ENCODE assay signal across 9 cellular contexts in genomic region chr13:24709186-24709913, GRCh38. TPM values are rescaled to one million over a fixed set of nuclear protein-coding genes. Genes with fewer than 3 reads are reported as not detected.
A peak's percentile ranks its signal among the peaks of the same experiment; 100 is the strongest.
DNase-seq lines count a peak whose midpoint lies in the region; ATAC-seq and TF ChIP-seq lines count a peak whose summit lies in the region.
"Had no signal": no experiment of that assay in that cellular context is flagged by ENCODE, and none has a peak within 500 bp of the region (broad histone marks: within the 10 kb centered on the region; RNA-seq: fewer than 3 reads in every experiment).

No MANE protein-coding gene starts in this region.

- intact Hi-C loops in Right ventricle myocardium inferior (cut with DNase I) = no loop called here
- intact Hi-C loops in PC-9 (cut with micrococcal nuclease; ENCODE audit: unreplicated experiment) = no loop called here

- H4K20me1 ChIP-seq in PC-9 (ENCODE audit: insufficient read depth) = no peaks in the 10 kb centered on the region

- H3K4me3 ChIP-seq in PC-9 = no peak overlapping the region
- H3K4me3 ChIP-seq: heart right ventricle had no signal

- no peak overlapping the region for H3K4me2 ChIP-seq in PC-9

- H3K79me2 ChIP-seq in PC-9 (ENCODE audit: low read depth) = no peaks in the 10 kb centered on the region

- H3F3A ChIP-seq in PC-9 (ENCODE audit: insufficient read depth, low read depth) = no peaks in the 10 kb centered on the region

- H2AFZ ChIP-seq in PC-9 = no peak overlapping the region

- no peak for TF ChIP-seq CTCF in PC-9 (conservative IDR thresholded peaks at IDR 0.05)

- H3K9me2 ChIP-seq in PC-9 (ENCODE audit: insufficient read depth) = no peaks in the 10 kb centered on the region

- no peaks in the 10 kb centered on the region for H3K36me3 ChIP-seq in PC-9 (ENCODE audit: low read depth)
- H3K36me3 ChIP-seq: heart right ventricle had no signal

- CTCF ChIA-PET in PC-9 (lab: Charles Lee) = no interaction called here

- POLR2A ChIA-PET in PC-9 (lab: Charles Lee; ENCODE audit: unreplicated experiment) = no interaction called here

- no peak overlapping the region for H3K27ac ChIP-seq in PC-9
- H3K27ac ChIP-seq: heart right ventricle had no signal

- DNase-seq in NAMALWA (ENCODE audit: low spot score) = peak; percentile 15
- DNase-seq in activated gamma-delta T cell treated with anti-CD3 and anti-CD28 coated beads, Interleukin-2, amount 50 U/mL, for 16 hours (ENCODE audit: low read depth) = peak; percentile 24
- peak; percentile 15 for DNase-seq in stimulated activated CD8-positive, alpha-beta memory T cell treated with anti-CD3 and anti-CD28 coated beads, Interleukin-4, amount 100 ng/mL, for 24 hours (ENCODE audit: low read depth)
- no peak for DNase-seq in Right ventricle myocardium inferior (ENCODE audit: missing footprints)
- no peak for DNase-seq in PC-9
- DNase-seq: heart right ventricle had no signal

- no peaks in the 10 kb centered on the region for H3K27me3 ChIP-seq in PC-9 (ENCODE audit: insufficient read depth, low read depth)
- H3K27me3 ChIP-seq: heart right ventricle had no signal

- no TSS peak for BruUV-seq in PC-9 (replicated peaks; lab: Mats Ljungman, UMichigan)

- H3K9me3 ChIP-seq in PC-9 (ENCODE audit: insufficient read depth, low read depth) = no peaks in the 10 kb centered on the region
- H3K9me3 ChIP-seq: heart right ventricle had no signal

- ATAC-seq in GM21390 (IDR thresholded peaks at IDR 0.05; ENCODE audit: unreplicated experiment) = peak; percentile 91
- no peak for ATAC-seq in Right ventricle myocardium inferior
- ATAC-seq in HG03439 (IDR thresholded peaks at IDR 0.05; ENCODE audit: unreplicated experiment) = no peak

- H3K4me1 ChIP-seq in PC-9 (replicated peaks; ENCODE audit: insufficient read depth) = no peaks in the 10 kb centered on the region

RNA-seq across cellular contexts. Expression of gene ATP12A, which starts 29.1 kb away (rescaled TPM):
- total RNA-seq in Right ventricle myocardium inferior (not detected), PC-9 (2021) (0.09 TPM in 1 of 2 replicates, not detected in the other)
- total RNA-seq: heart right ventricle had no signal

RNA-seq across cellular contexts. Expression of gene RNF17, which starts 54.6 kb away (rescaled TPM):
- total RNA-seq in Right ventricle myocardium inferior (not detected), PC-9 (2021) (not detected in 2 replicates)
- total RNA-seq: NCI-H460 had no signal

Comparison
In these comparisons a context has a peak if more than half of its experiments do, and no peak if none do; other contexts are left out.
1. DNase-seq: peak in NAMALWA (single experiment), activated gamma-delta T cell treated with anti-CD3 and anti-CD28 coated beads, Interleukin-2, amount 50 U/mL, for 16 hours (single experiment) and stimulated activated CD8-positive, alpha-beta memory T cell treated with anti-CD3 and anti-CD28 coated beads, Interleukin-4, amount 100 ng/mL, for 24 hours (single experiment); none in Right ventricle myocardium inferior (single experiment) and PC-9 (0 of 2).